Comparison of ENCODE assay signal across 8 cellular contexts in the genomic region with DNA sequence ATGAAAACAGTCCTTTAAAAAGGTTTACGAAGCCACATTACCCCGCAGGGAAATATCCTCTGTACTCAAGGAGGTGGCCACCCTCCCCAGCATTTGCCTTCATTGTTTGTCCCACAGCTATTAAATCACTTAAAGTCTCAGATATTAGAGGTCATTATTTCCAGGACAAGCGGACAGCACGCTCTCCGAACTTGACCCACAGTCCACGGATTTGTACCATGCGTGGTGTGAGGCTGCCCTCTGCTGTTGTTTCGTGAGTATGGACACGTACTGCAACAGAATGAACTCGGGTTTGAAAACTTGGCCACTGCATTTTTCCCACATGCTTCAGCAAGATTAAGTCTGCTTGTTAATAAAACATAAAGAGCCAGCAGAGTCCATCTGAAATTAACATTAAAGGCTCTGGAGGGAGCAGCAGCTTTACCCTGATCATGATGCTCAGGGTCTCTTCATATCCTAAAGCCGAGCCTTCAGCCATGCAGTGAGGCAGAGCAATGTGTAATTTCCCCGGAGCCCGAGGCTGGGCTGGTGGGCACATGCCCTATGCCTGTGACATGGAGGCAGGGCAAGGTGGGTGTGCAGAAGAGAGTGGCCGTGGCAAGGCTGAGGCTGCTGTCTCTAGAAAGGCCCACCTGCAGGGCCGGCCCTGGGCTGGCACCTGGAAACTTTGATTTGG. TPM values are rescaled to one million over a fixed set of nuclear protein-coding genes. Genes with fewer than 3 reads are reported as not detected.
DNase-seq lines count a peak whose midpoint lies in the region; ATAC-seq and TF ChIP-seq lines count a peak whose summit lies in the region.

No MANE protein-coding gene starts in this region.

- ATAC-seq in activated CD8-positive, alpha-beta T cell treated with anti-CD3 and anti-CD28 coated beads for 36 hours: no peak
- ATAC-seq in activated CD8-positive, alpha-beta T cell treated with anti-CD3 and anti-CD28 coated beads, Interleukin-2, amount 10 ng/mL, durations not matched to agents 7 days and 5 days: no peak
- peak; percentile 85 to 96 (median 90) for ATAC-seq in right lobe of liver

- intact Hi-C loops in activated CD8-positive, alpha-beta T cell treated with anti-CD3 and anti-CD28 coated beads for 36 hours (cut with micrococcal nuclease): loop anchor here (10.0 kb wide), 1 partner anchor 200 kb away; no protein-coding TSS in a partner anchor
- intact Hi-C loops in colonic mucosa (cut with DNase I) (loop anchor here (5.0 to 10.0 kb wide), 3 partner anchors 207 to 520 kb away; a partner anchor contains a TSS), right lobe of liver (cut with DNase I) (loop anchor here in 1 of 2 donors (5.0 kb wide), 1 partner anchor 207 kb away; no protein-coding TSS in a partner anchor), vagina (cut with DNase I) (loop anchor here (5.0 to 10.0 kb wide), 2 partner anchors 207 to 520 kb away; a partner anchor contains a TSS)
- intact Hi-C loops in activated T-helper 2 cell treated with anti-CD3 and anti-CD28 coated beads, Interferon-gamma antibody, Interleukin-2, Interleukin-4, amounts not matched to agents 10 μg/mL and 5 μg/mL and 100 μg/mL, durations not matched to agents 14 hours and 24 hours and 36 hours (cut with micrococcal nuclease): loop anchor here (1.0 kb wide), 1 partner anchor 207 kb away; no protein-coding TSS in a partner anchor

- peaks cover 4% of the 10 kb centered on the region for H3K36me3 Mint-ChIP-seq in activated CD8-positive, alpha-beta T cell treated with anti-CD3 and anti-CD28 coated beads for 36 hours (ENCODE audit: low read depth)
- peaks cover 38% of the 10 kb centered on the region for H3K36me3 Mint-ChIP-seq in activated CD8-positive, alpha-beta T cell treated with anti-CD3 and anti-CD28 coated beads, Interleukin-2, amount 10 ng/mL, durations not matched to agents 7 days and 5 days (ENCODE audit: low read depth)
- peaks cover 42% of the 10 kb centered on the region for H3K36me3 Mint-ChIP-seq in activated T-helper 2 cell treated with anti-CD3 and anti-CD28 coated beads, Interferon-gamma antibody, Interleukin-2, Interleukin-4, amounts not matched to agents 10 μg/mL and 5 μg/mL and 100 μg/mL, durations not matched to agents 14 hours and 24 hours and 36 hours (ENCODE audit: low read depth)

- H3K9me3 ChIP-seq in colonic mucosa: no peaks in the 10 kb centered on the region
- H3K9me3 ChIP-seq in right lobe of liver: no peaks in the 10 kb centered on the region
- no peaks in the 10 kb centered on the region for H3K9me3 ChIP-seq in vagina

- H3K4me1 ChIP-seq in colonic mucosa (no peaks in the 10 kb centered on the region), right lobe of liver (no peaks in the 10 kb centered on the region), vagina (peaks cover 4% of the 10 kb centered on the region)

- no peak overlapping the region for H3K27ac ChIP-seq in colonic mucosa
- H3K27ac ChIP-seq in right lobe of liver: no peak overlapping the region
- H3K27ac ChIP-seq in vagina: no peak overlapping the region

- H3K27me3 ChIP-seq in colonic mucosa (no peaks in the 10 kb centered on the region), right lobe of liver (no peaks in the 10 kb centered on the region), vagina (no peaks in the 10 kb centered on the region)

- H3K4me3 ChIP-seq in colonic mucosa (no peak overlapping the region), right lobe of liver (no peak overlapping the region), vagina (no peak overlapping the region)

- DNase-seq in activated CD8-positive, alpha-beta T cell treated with anti-CD3 and anti-CD28 coated beads for 36 hours: no peak
- no peak for DNase-seq in activated CD8-positive, alpha-beta T cell treated with anti-CD3 and anti-CD28 coated beads, Interleukin-2, amount 10 ng/mL, durations not matched to agents 7 days and 5 days
- DNase-seq in NCI-H510A treated with DMSO at 0.1 percent for 48 hours (lab: John Stamatoyannopoulos, UW) (peak; percentile 63), colonic mucosa (peak; percentile 70), right lobe of liver (peak; percentile 54 to 73 (median 71)), vagina (ENCODE audit: extremely low spot score in 2 of 2) (peak; percentile 52 to 62), NCI-H2081 treated with DMSO at 0.1 percent for 48 hours (lab: John Stamatoyannopoulos, UW) (no peak)
- DNase-seq in activated T-helper 2 cell treated with anti-CD3 and anti-CD28 coated beads, Interferon-gamma antibody, Interleukin-2, Interleukin-4, amounts not matched to agents 10 μg/mL and 5 μg/mL and 100 μg/mL, durations not matched to agents 14 hours and 24 hours and 36 hours (ENCODE audit: low spot score): no peak

- H3K9ac ChIP-seq in colonic mucosa (ENCODE audit: low read depth in 2 of 2, low read length in 2 of 2): no peak overlapping the region

- WGBS in right lobe of liver (ENCODE audit: insufficient coverage, low coverage, low lambda C conversion rate, missing lambda C conversion rate): 46% methylated on average over 13 of the region's 15 CpGs

- no peaks in the 10 kb centered on the region for H3K27me3 Mint-ChIP-seq in activated CD8-positive, alpha-beta T cell treated with anti-CD3 and anti-CD28 coated beads for 36 hours
- no peaks in the 10 kb centered on the region for H3K27me3 Mint-ChIP-seq in activated CD8-positive, alpha-beta T cell treated with anti-CD3 and anti-CD28 coated beads, Interleukin-2, amount 10 ng/mL, durations not matched to agents 7 days and 5 days (ENCODE audit: low read depth)
- H3K27me3 Mint-ChIP-seq in activated T-helper 2 cell treated with anti-CD3 and anti-CD28 coated beads, Interferon-gamma antibody, Interleukin-2, Interleukin-4, amounts not matched to agents 10 μg/mL and 5 μg/mL and 100 μg/mL, durations not matched to agents 14 hours and 24 hours and 36 hours (ENCODE audit: low read depth): no peaks in the 10 kb centered on the region

- H3K4me3 Mint-ChIP-seq in activated CD8-positive, alpha-beta T cell treated with anti-CD3 and anti-CD28 coated beads for 36 hours: no peak overlapping the region
- no peak overlapping the region for H3K4me3 Mint-ChIP-seq in activated CD8-positive, alpha-beta T cell treated with anti-CD3 and anti-CD28 coated beads, Interleukin-2, amount 10 ng/mL, durations not matched to agents 7 days and 5 days
- H3K4me3 Mint-ChIP-seq in activated T-helper 2 cell treated with anti-CD3 and anti-CD28 coated beads, Interferon-gamma antibody, Interleukin-2, Interleukin-4, amounts not matched to agents 10 μg/mL and 5 μg/mL and 100 μg/mL, durations not matched to agents 14 hours and 24 hours and 36 hours (ENCODE audit: low read depth): no peak overlapping the region

- TF ChIP-seq POLR2A in right lobe of liver (IDR thresholded peaks at IDR 0.05): no peak
- TF ChIP-seq POLR2A in vagina (IDR thresholded peaks at IDR 0.05): no peak

- CTCF ChIA-PET in activated CD8-positive, alpha-beta T cell treated with anti-CD3 and anti-CD28 coated beads for 36 hours (lab: Charles Lee): interaction anchor here (0.8 to 4.4 kb wide), 5 partner anchors 10 to 298 kb away, joined by 3 to 31 read pairs (median 3); a partner anchor contains a TSS
- CTCF ChIA-PET in activated CD8-positive, alpha-beta T cell treated with anti-CD3 and anti-CD28 coated beads, Interleukin-2, amount 10 ng/mL, durations not matched to agents 7 days and 5 days (lab: Charles Lee): no interaction called here

- TF ChIP-seq CTCF in activated CD8-positive, alpha-beta T cell treated with anti-CD3 and anti-CD28 coated beads for 36 hours (IDR thresholded peaks at IDR 0.05): peak; percentile 71
- TF ChIP-seq CTCF in colonic mucosa (IDR thresholded peaks at IDR 0.05) (peak; percentile 74), right lobe of liver (IDR thresholded peaks at IDR 0.05) (peak; percentile 72 to 80 (median 78)), vagina (IDR thresholded peaks at IDR 0.05) (peak; percentile 59 to 78 (median 60))

- H3K9me3 Mint-ChIP-seq in activated CD8-positive, alpha-beta T cell treated with anti-CD3 and anti-CD28 coated beads for 36 hours: no peaks in the 10 kb centered on the region
- H3K9me3 Mint-ChIP-seq in activated CD8-positive, alpha-beta T cell treated with anti-CD3 and anti-CD28 coated beads, Interleukin-2, amount 10 ng/mL, durations not matched to agents 7 days and 5 days (ENCODE audit: insufficient read depth): no peaks in the 10 kb centered on the region
- H3K9me3 Mint-ChIP-seq in activated T-helper 2 cell treated with anti-CD3 and anti-CD28 coated beads, Interferon-gamma antibody, Interleukin-2, Interleukin-4, amounts not matched to agents 10 μg/mL and 5 μg/mL and 100 μg/mL, durations not matched to agents 14 hours and 24 hours and 36 hours: no peaks in the 10 kb centered on the region

- H3K4me1 Mint-ChIP-seq in activated CD8-positive, alpha-beta T cell treated with anti-CD3 and anti-CD28 coated beads for 36 hours (ENCODE audit: low read depth): no peaks in the 10 kb centered on the region
- peaks cover 5% of the 10 kb centered on the region for H3K4me1 Mint-ChIP-seq in activated CD8-positive, alpha-beta T cell treated with anti-CD3 and anti-CD28 coated beads, Interleukin-2, amount 10 ng/mL, durations not matched to agents 7 days and 5 days (ENCODE audit: low read depth)
- H3K4me1 Mint-ChIP-seq in activated T-helper 2 cell treated with anti-CD3 and anti-CD28 coated beads, Interferon-gamma antibody, Interleukin-2, Interleukin-4, amounts not matched to agents 10 μg/mL and 5 μg/mL and 100 μg/mL, durations not matched to agents 14 hours and 24 hours and 36 hours (ENCODE audit: low read depth): no peaks in the 10 kb centered on the region

- H3K36me3 ChIP-seq in colonic mucosa: peaks cover 5% of the 10 kb centered on the region
- H3K36me3 ChIP-seq in right lobe of liver: no peaks in the 10 kb centered on the region
- H3K36me3 ChIP-seq in vagina: peaks cover 0 to 41% of the 10 kb centered on the region in 2 donors

- POLR2A ChIA-PET in activated CD8-positive, alpha-beta T cell treated with anti-CD3 and anti-CD28 coated beads for 36 hours (lab: Charles Lee): interaction anchor here (0.7 kb wide), 1 partner anchor 9 kb away, joined by 3 read pairs; no protein-coding TSS in a partner anchor
- POLR2A ChIA-PET in activated CD8-positive, alpha-beta T cell treated with anti-CD3 and anti-CD28 coated beads, Interleukin-2, amount 10 ng/mL, durations not matched to agents 7 days and 5 days (lab: Charles Lee): no interaction called here

- H3K27ac Mint-ChIP-seq in activated CD8-positive, alpha-beta T cell treated with anti-CD3 and anti-CD28 coated beads for 36 hours: no peak overlapping the region
- H3K27ac Mint-ChIP-seq in activated CD8-positive, alpha-beta T cell treated with anti-CD3 and anti-CD28 coated beads, Interleukin-2, amount 10 ng/mL, durations not matched to agents 7 days and 5 days: no peak overlapping the region
- no peak overlapping the region for H3K27ac Mint-ChIP-seq in activated T-helper 2 cell treated with anti-CD3 and anti-CD28 coated beads, Interferon-gamma antibody, Interleukin-2, Interleukin-4, amounts not matched to agents 10 μg/mL and 5 μg/mL and 100 μg/mL, durations not matched to agents 14 hours and 24 hours and 36 hours

RNA-seq across cellular contexts. Expression of a gene that starts 19.7 kb away (rescaled TPM):
- total RNA-seq in activated CD8-positive, alpha-beta T cell treated with anti-CD3 and anti-CD28 coated beads for 36 hours: 10 to 100 TPM; 21.1 to 22.4 TPM
- 10 to 100 TPM; 62.3 to 72.4 TPM for total RNA-seq in activated CD8-positive, alpha-beta T cell treated with anti-CD3 and anti-CD28 coated beads, Interleukin-2, amount 10 ng/mL, durations not matched to agents 7 days and 5 days
- total RNA-seq in colonic mucosa (10 to 100 TPM; 17.0 to 23.4 TPM), right lobe of liver (1 to 10 TPM; 2.9 to 5.2 (median 3.4) TPM), vagina (28.5 TPM)
- total RNA-seq in activated T-helper 2 cell treated with anti-CD3 and anti-CD28 coated beads, Interferon-gamma antibody, Interleukin-2, Interleukin-4, amounts not matched to agents 10 μg/mL and 5 μg/mL and 100 μg/mL, durations not matched to agents 14 hours and 24 hours and 36 hours: 15.4 and 19.4 TPM in 2 replicates

Comparison
In these comparisons a context has a peak if more than half of its experiments do, and no peak if none do; other contexts are left out.
1. ATAC-seq: peak in right lobe of liver (4 of 4); none in activated CD8-positive, alpha-beta T cell treated with anti-CD3 and anti-CD28 coated beads for 36 hours (single experiment) and activated CD8-positive, alpha-beta T cell treated with anti-CD3 and anti-CD28 coated beads, Interleukin-2, amount 10 ng/mL, durations not matched to agents 7 days and 5 days (single experiment).
2. DNase-seq: peak in NCI-H510A treated with DMSO at 0.1 percent for 48 hours (single experiment), colonic mucosa (single experiment), right lobe of liver (3 of 3) and vagina (2 of 2); none in activated CD8-positive, alpha-beta T cell treated with anti-CD3 and anti-CD28 coated beads for 36 hours (single experiment), activated CD8-positive, alpha-beta T cell treated with anti-CD3 and anti-CD28 coated beads, Interleukin-2, amount 10 ng/mL, durations not matched to agents 7 days and 5 days (single experiment), activated T-helper 2 cell treated with anti-CD3 and anti-CD28 coated beads, Interferon-gamma antibody, Interleukin-2, Interleukin-4, amounts not matched to agents 10 μg/mL and 5 μg/mL and 100 μg/mL, durations not matched to agents 14 hours and 24 hours and 36 hours (single experiment) and NCI-H2081 treated with DMSO at 0.1 percent for 48 hours (single experiment).
3. Peak in every context shown above with its lines, with median percentiles within 50 percentile points of each other: CTCF ChIP-seq.